In the genomic region with DNA sequence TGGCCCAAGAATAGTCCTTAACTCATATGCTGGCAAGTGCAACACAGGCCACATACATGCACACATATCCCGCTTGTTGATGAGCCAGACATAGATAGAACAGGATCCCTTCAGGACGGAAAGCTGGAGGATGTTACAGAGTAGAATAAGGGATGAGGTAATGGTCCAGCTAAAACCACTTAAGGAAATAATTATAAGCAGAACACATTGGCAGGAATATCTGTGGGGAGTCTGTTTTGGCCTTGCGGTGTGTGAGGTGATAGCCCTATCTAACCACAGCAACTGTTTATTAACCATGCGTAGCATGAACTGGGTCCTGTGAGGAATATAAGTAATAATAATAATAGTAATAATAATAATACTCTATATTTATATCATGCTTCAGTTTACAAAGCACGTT, we compare ENCODE assay signal across 17 cellular contexts. TPM values are rescaled to one million over a fixed set of nuclear protein-coding genes. Genes with fewer than 3 reads are reported as not detected.
A peak's percentile ranks its signal among the peaks of the same experiment; 100 is the strongest.
DNase-seq lines count a peak whose midpoint lies in the region; ATAC-seq and TF ChIP-seq lines count a peak whose summit lies in the region.
"Had no signal": no experiment of that assay in that cellular context is flagged by ENCODE, and none has a peak within 500 bp of the region (broad histone marks: within the 10 kb centered on the region; RNA-seq: fewer than 3 reads in every experiment).

No MANE protein-coding gene starts in this region.

- H3K27ac ChIP-seq in heart right ventricle (peak overlapping the region in 3 of 10 donors; percentile 4 to 62 (median 38)), VCaP (peak overlapping the region; percentile 89; the same call in 1 of the 2 replicates), left ventricle myocardium inferior (replicated peaks) (peak overlapping the region; percentile 57), aorta (ENCODE audit: low read depth in 1 of 2, low read length in 2 of 2) (no peak overlapping the region)
- H3K27ac ChIP-seq: HL-60 had no signal

- 64 to 69% methylated on average over 5 of the region's 5 CpGs for WGBS in heart right ventricle, 2 donors
- 81 to 86% methylated on average over 5 of the region's 5 CpGs for WGBS in aorta, 2 donors

- H3K4me1 Mint-ChIP-seq in T-helper 2 cell treated with Interferon-gamma antibody and Interleukin-4, amounts not matched to agents 5 μg/mL and 100 μg/mL, for 36 hours (ENCODE audit: low read depth): no peaks in the 10 kb centered on the region
- H3K4me1 Mint-ChIP-seq: activated naive CD8-positive, alpha-beta T cell treated with anti-CD3 and anti-CD28 coated beads for 36 hours; stimulated activated naive CD8-positive, alpha-beta T cell treated with anti-CD3 and anti-CD28 coated beads, Interleukin-15, amount 100 ng/mL, for 72 hours had no signal

- no peak overlapping the region for H3K4me3 ChIP-seq in heart right ventricle
- no peak overlapping the region for H3K4me3 ChIP-seq in left ventricle myocardium inferior
- H3K4me3 ChIP-seq in aorta (ENCODE audit: low read length in 2 of 2): no peak overlapping the region

- DNase-seq in heart right ventricle: no peak
- no peak for DNase-seq in cardiac septum (ENCODE audit: low spot score)
- no peak for DNase-seq in left ventricle myocardium inferior
- no peak for DNase-seq in aorta
- DNase-seq in activated T-cell treated with anti-CD3 and anti-CD28 coated beads for 4 hours: no peak
- DNase-seq in T-helper 2 cell treated with Interferon-gamma antibody and Interleukin-4, amounts not matched to agents 5 μg/mL and 100 μg/mL, for 36 hours (ENCODE audit: low spot score): no peak
- DNase-seq: activated CD8-positive, alpha-beta T cell treated with anti-CD3 and anti-CD28 coated beads for 36 hours; activated naive CD8-positive, alpha-beta T cell treated with anti-CD3 and anti-CD28 coated beads for 36 hours; CD8-positive, alpha-beta T cell; hippocampal formation; NCI-H524 treated with DMSO at 0.1 percent for 48 hours; retina; stimulated activated naive CD8-positive, alpha-beta T cell treated with anti-CD3 and anti-CD28 coated beads, Interleukin-15, amount 100 ng/mL, for 72 hours had no signal

- H3K9me3 Mint-ChIP-seq in T-helper 2 cell treated with Interferon-gamma antibody and Interleukin-4, amounts not matched to agents 5 μg/mL and 100 μg/mL, for 36 hours: no peaks in the 10 kb centered on the region
- H3K9me3 Mint-ChIP-seq: activated CD8-positive, alpha-beta T cell treated with anti-CD3 and anti-CD28 coated beads for 36 hours; activated naive CD8-positive, alpha-beta T cell treated with anti-CD3 and anti-CD28 coated beads for 36 hours; CD8-positive, alpha-beta T cell; stimulated activated naive CD8-positive, alpha-beta T cell treated with anti-CD3 and anti-CD28 coated beads, Interleukin-15, amount 100 ng/mL, for 72 hours had no signal

- intact Hi-C loops in heart right ventricle (cut with DNase I) (loop anchor here in 1 of 10 donors (10.0 kb wide), 1 partner anchor 52 kb away; no protein-coding TSS in a partner anchor), cardiac septum (cut with DNase I) (no loop called here), left ventricle myocardium inferior (cut with micrococcal nuclease) (no loop called here), aorta (cut with DNase I) (no loop called here)

- TF ChIP-seq CTCF in heart right ventricle (IDR thresholded peaks at IDR 0.05) (no peak), VCaP (conservative IDR thresholded peaks at IDR 0.05) (no peak), left ventricle myocardium inferior (IDR thresholded peaks at IDR 0.05; ENCODE audit: borderline replicate concordance) (no peak)

- H3K36me3 Mint-ChIP-seq in T-helper 2 cell treated with Interferon-gamma antibody and Interleukin-4, amounts not matched to agents 5 μg/mL and 100 μg/mL, for 36 hours (ENCODE audit: low read depth): no peaks in the 10 kb centered on the region
- H3K36me3 Mint-ChIP-seq: activated naive CD8-positive, alpha-beta T cell treated with anti-CD3 and anti-CD28 coated beads for 36 hours; CD8-positive, alpha-beta T cell had no signal

- H3K27me3 ChIP-seq in heart right ventricle (peaks cover 0 to 5% (median 0%) of the 10 kb centered on the region in 7 donors), left ventricle myocardium inferior (ENCODE audit: low read depth) (peaks cover 5% of the 10 kb centered on the region), aorta (ENCODE audit: control insufficient read depth in 1 of 2, insufficient read depth in 2 of 2, low read length in 1 of 2) (no peaks in the 10 kb centered on the region)

- H3K9me3 ChIP-seq in heart right ventricle (no peaks in the 10 kb centered on the region), left ventricle myocardium inferior (replicated peaks) (no peaks in the 10 kb centered on the region), aorta (ENCODE audit: control insufficient read depth, low read length) (no peaks in the 10 kb centered on the region)

- H3K27me3 Mint-ChIP-seq in T-helper 2 cell treated with Interferon-gamma antibody and Interleukin-4, amounts not matched to agents 5 μg/mL and 100 μg/mL, for 36 hours (ENCODE audit: low read depth): peaks cover 9% of the 10 kb centered on the region

- H3K36me3 ChIP-seq in heart right ventricle (no peaks in the 10 kb centered on the region), left ventricle myocardium inferior (no peaks in the 10 kb centered on the region), aorta (ENCODE audit: control insufficient read depth in 1 of 2, insufficient read depth in 2 of 2, low read length in 1 of 2) (no peaks in the 10 kb centered on the region)

- H3K4me1 ChIP-seq in heart right ventricle (no peaks in the 10 kb centered on the region), left ventricle myocardium inferior (no peaks in the 10 kb centered on the region), aorta (ENCODE audit: control insufficient read depth in 1 of 2, insufficient read depth in 2 of 2, low read length in 2 of 2) (peaks cover 0 to 1% of the 10 kb centered on the region in 2 donors)

- ATAC-seq in heart right ventricle (peak in 6 of 8 donors; percentile 18 to 67 (median 54)), aorta (ENCODE audit: low FRiP score) (peak; percentile 41), HG03159 (IDR thresholded peaks at IDR 0.05; ENCODE audit: unreplicated experiment) (no peak)
- ATAC-seq: activated CD8-positive, alpha-beta T cell treated with anti-CD3 and anti-CD28 coated beads for 36 hours; CD8-positive, alpha-beta T cell; stimulated activated naive CD8-positive, alpha-beta T cell treated with anti-CD3 and anti-CD28 coated beads, Interleukin-15, amount 100 ng/mL, for 72 hours had no signal

- H3K4me3 Mint-ChIP-seq in T-helper 2 cell treated with Interferon-gamma antibody and Interleukin-4, amounts not matched to agents 5 μg/mL and 100 μg/mL, for 36 hours: no peak overlapping the region
- H3K4me3 Mint-ChIP-seq: activated CD8-positive, alpha-beta T cell treated with anti-CD3 and anti-CD28 coated beads for 36 hours; activated naive CD8-positive, alpha-beta T cell treated with anti-CD3 and anti-CD28 coated beads for 36 hours; CD8-positive, alpha-beta T cell; stimulated activated naive CD8-positive, alpha-beta T cell treated with anti-CD3 and anti-CD28 coated beads, Interleukin-15, amount 100 ng/mL, for 72 hours had no signal

- no peak overlapping the region for H3K27ac Mint-ChIP-seq in T-helper 2 cell treated with Interferon-gamma antibody and Interleukin-4, amounts not matched to agents 5 μg/mL and 100 μg/mL, for 36 hours
- H3K27ac Mint-ChIP-seq: activated CD8-positive, alpha-beta T cell treated with anti-CD3 and anti-CD28 coated beads for 36 hours; activated naive CD8-positive, alpha-beta T cell treated with anti-CD3 and anti-CD28 coated beads for 36 hours; CD8-positive, alpha-beta T cell; stimulated activated naive CD8-positive, alpha-beta T cell treated with anti-CD3 and anti-CD28 coated beads, Interleukin-15, amount 100 ng/mL, for 72 hours had no signal

RNA-seq across cellular contexts. Expression of a gene that starts 25.0 kb away (rescaled TPM):
- total RNA-seq in heart right ventricle: under 1 TPM in 1 of 10 donors, not detected in 9; 0.13 TPM
- polyA plus RNA-seq in heart right ventricle: under 1 TPM in 1 of 2 donors, not detected in 1; 0.04 TPM
- total RNA-seq in cardiac septum: not detected
- not detected for total RNA-seq in left ventricle myocardium inferior
- not detected for total RNA-seq in aorta
- under 1 TPM in 1 of 2 donors, not detected in 1; 0.15 TPM for polyA plus RNA-seq in aorta
- total RNA-seq: activated CD8-positive, alpha-beta T cell treated with anti-CD3 and anti-CD28 coated beads for 36 hours; activated naive CD8-positive, alpha-beta T cell treated with anti-CD3 and anti-CD28 coated beads for 36 hours; CD8-positive, alpha-beta T cell; epithelial cell of proximal tubule had no signal

RNA-seq across cellular contexts. Expression of a gene that starts 31.1 kb away (rescaled TPM):
- 1 to 10 TPM; 1.7 to 8.6 (median 3.9) TPM for total RNA-seq in heart right ventricle
- polyA plus RNA-seq in heart right ventricle: 1 to 10 TPM; 5.0 to 8.6 TPM
- 6.9 TPM for total RNA-seq in cardiac septum
- 4.2 TPM for total RNA-seq in left ventricle myocardium inferior
- total RNA-seq in aorta: 10 to 100 TPM; 10.5 to 12.2 TPM
- polyA plus RNA-seq in aorta: 10 to 100 TPM in 1 of 2 donors, 1 to 10 TPM in 1; 9.7 to 14.3 TPM

RNA-seq across cellular contexts. Expression of a gene that starts 45.0 kb away (rescaled TPM):
- 1 to 10 TPM; 2.8 to 8.5 (median 5.1) TPM for total RNA-seq in heart right ventricle
- polyA plus RNA-seq in heart right ventricle: 1 to 10 TPM; 1.5 to 2.6 TPM
- 8.3 TPM for total RNA-seq in cardiac septum
- 5.1 TPM for total RNA-seq in left ventricle myocardium inferior
- 10 to 100 TPM; 17.8 to 33.1 TPM for total RNA-seq in aorta
- 1 to 10 TPM; 2.3 to 5.8 TPM for polyA plus RNA-seq in aorta

Comparison
In these comparisons a context has a peak if more than half of its experiments do, and no peak if none do; other contexts are left out.
1. H3K27ac ChIP-seq: peak in VCaP (single experiment) and left ventricle myocardium inferior (single experiment); none in aorta (0 of 2).